6 cellular contexts compared by ENCODE assay signal in the genomic region with DNA sequence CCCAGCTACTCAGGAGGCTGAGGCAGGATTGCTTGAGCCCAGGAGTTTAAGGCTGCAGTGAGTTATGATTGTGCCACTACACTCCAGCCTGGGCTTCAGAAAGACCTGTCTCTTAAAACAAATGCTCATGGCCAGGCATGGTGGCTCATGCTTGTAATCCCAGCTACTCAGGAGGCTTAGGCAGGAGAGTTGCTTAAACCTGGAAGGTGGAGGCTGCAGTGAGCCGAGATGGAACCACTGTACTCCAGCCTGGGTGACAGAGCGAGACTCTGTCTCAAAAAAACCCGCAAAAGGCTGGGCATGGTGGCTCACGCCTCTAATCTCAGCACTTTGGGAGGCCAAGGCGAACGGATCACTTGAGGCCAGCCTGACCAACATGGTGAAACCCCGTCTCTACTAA.
DNase-seq lines count a peak whose midpoint lies in the region; ATAC-seq and TF ChIP-seq lines count a peak whose summit lies in the region.
"Not testable (repeated sequence)": the region's sequence is repeated elsewhere in the genome, so short reads cannot be mapped to it uniquely, and the experiment has no call there.

No MANE protein-coding gene starts in this region.

- not testable (repeated sequence) for H3K4me1 ChIP-seq in PC-3 (ENCODE audit: insufficient read depth, low read length)

- POLR2A ChIA-PET in PC-3 (lab: Charles Lee; ENCODE audit: unreplicated experiment) = not testable (repeated sequence)

- intact Hi-C loops in PC-3 (cut with micrococcal nuclease); cardiac septum (cut with DNase I); posterior vena cava (cut with DNase I): not testable (repeated sequence)

- not testable (repeated sequence) for BruUV-seq in PC-3 (replicated peaks; lab: Mats Ljungman, UMichigan)

- not testable (repeated sequence) for H3K36me3 Mint-ChIP-seq in T-helper 17 cell (ENCODE audit: low read depth); stimulated activated memory B cell treated with anti-CD40 and anti-IgM and Interleukin-4, amounts not matched to agents 10 μg/mL and 1 μg/mL and 100 μg/mL, for 72 hours

- not testable (repeated sequence) for H3K4me2 ChIP-seq in PC-3 (ENCODE audit: low read length)

- TF ChIP-seq CTCF in PC-3 (conservative IDR thresholded peaks at IDR 0.05; ENCODE audit: low read depth, low read length) = not testable (repeated sequence)

- H3F3A ChIP-seq in PC-3 (ENCODE audit: low read length, unreplicated experiment) = not testable (repeated sequence)

- H3K27ac Mint-ChIP-seq in T-helper 17 cell = peak overlapping the region; percentile 57
- peak overlapping the region; percentile 81 for H3K27ac Mint-ChIP-seq in stimulated activated memory B cell treated with anti-CD40 and anti-IgM and Interleukin-4, amounts not matched to agents 10 μg/mL and 1 μg/mL and 100 μg/mL, for 72 hours

- not testable (repeated sequence) for H4K20me1 ChIP-seq in PC-3 (ENCODE audit: low read length)

- H3K9ac ChIP-seq in PC-3 (ENCODE audit: low read length) = not testable (repeated sequence)

- H3K9me2 ChIP-seq in PC-3 (replicated peaks; ENCODE audit: low read length) = not testable (repeated sequence)

- not testable (repeated sequence) for DNase-seq in PC-3, T-helper 17 cell
- DNase-seq in cardiac septum (ENCODE audit: low spot score) (peak; percentile 26), posterior vena cava (ENCODE audit: low spot score) (peak; percentile 61)

- not testable (repeated sequence) for H3K36me3 ChIP-seq in PC-3 (ENCODE audit: low read depth, low read length)

- H3K4me1 Mint-ChIP-seq in T-helper 17 cell = not testable (repeated sequence)
- H3K4me1 Mint-ChIP-seq in stimulated activated memory B cell treated with anti-CD40 and anti-IgM and Interleukin-4, amounts not matched to agents 10 μg/mL and 1 μg/mL and 100 μg/mL, for 72 hours = peaks cover 16% of the 10 kb centered on the region

- CTCF ChIA-PET in PC-3 (lab: Charles Lee) = not testable (repeated sequence)

- not testable (repeated sequence) for H2AFZ ChIP-seq in PC-3 (ENCODE audit: low read length)

- H3K4me3 ChIP-seq in PC-3 (ENCODE audit: low read length) = not testable (repeated sequence)

- H3K9me3 Mint-ChIP-seq in stimulated activated memory B cell treated with anti-CD40 and anti-IgM and Interleukin-4, amounts not matched to agents 10 μg/mL and 1 μg/mL and 100 μg/mL, for 72 hours = not testable (repeated sequence)

- H3K27me3 Mint-ChIP-seq in T-helper 17 cell; stimulated activated memory B cell treated with anti-CD40 and anti-IgM and Interleukin-4, amounts not matched to agents 10 μg/mL and 1 μg/mL and 100 μg/mL, for 72 hours: not testable (repeated sequence)

- peak; percentile 22 for ATAC-seq in GM19023 (IDR thresholded peaks at IDR 0.05; ENCODE audit: unreplicated experiment)
- ATAC-seq in PC-3 = peak; percentile 11; the same call in 1 of the 2 replicates
- ATAC-seq in T-helper 17 cell; stimulated activated memory B cell treated with anti-CD40 and anti-IgM and Interleukin-4, amounts not matched to agents 10 μg/mL and 1 μg/mL and 100 μg/mL, for 72 hours: not testable (repeated sequence)

- not testable (repeated sequence) for H3K27ac ChIP-seq in PC-3 (ENCODE audit: low read length)

- not testable (repeated sequence) for H3K4me3 Mint-ChIP-seq in T-helper 17 cell; stimulated activated memory B cell treated with anti-CD40 and anti-IgM and Interleukin-4, amounts not matched to agents 10 μg/mL and 1 μg/mL and 100 μg/mL, for 72 hours

- not testable (repeated sequence) for H3K27me3 ChIP-seq in PC-3 (ENCODE audit: low read length)

- H3K79me2 ChIP-seq in PC-3 (ENCODE audit: low read length) = not testable (repeated sequence)

- H3K9me3 ChIP-seq in PC-3 (ENCODE audit: low read length); T-helper 17 cell (ENCODE audit: control insufficient read depth, low read length, poor library complexity, severe bottlenecking): not testable (repeated sequence)
